22 cellular contexts compared by ENCODE assay signal in genomic region chr22:44741929-44742328, GRCh38. TPM values are rescaled to one million over a fixed set of nuclear protein-coding genes. Genes with fewer than 3 reads are reported as not detected.
"Had no signal": no experiment of that assay in that cellular context is flagged by ENCODE, and none has a peak within 500 bp of the region (broad histone marks: within the 10 kb centered on the region; RNA-seq: fewer than 3 reads in every experiment).

No MANE protein-coding gene starts in this region.

- H3K9me3 ChIP-seq: right atrium auricular region, tibial nerve had no signal

- H3K4me3 Mint-ChIP-seq: activated CD4-positive, alpha-beta memory T cell treated with anti-CD3 and anti-CD28 coated beads for 36 hours; activated naive CD8-positive, alpha-beta T cell treated with anti-CD3 and anti-CD28 coated beads for 36 hours; activated T-helper 17 cell treated with anti-CD3 and anti-CD28 coated beads, Interleukin-2, amount 50 U/mL, for 72 hours; endodermal cell; mesothelial cell of epicardium; nephron progenitor cell had no signal

- H3K27ac ChIP-seq: dorsolateral prefrontal cortex, epithelial cell of prostate, right atrium auricular region, tibial nerve had no signal

- H3K9me3 Mint-ChIP-seq: activated CD4-positive, alpha-beta memory T cell treated with anti-CD3 and anti-CD28 coated beads for 36 hours; activated naive CD8-positive, alpha-beta T cell treated with anti-CD3 and anti-CD28 coated beads for 36 hours; activated T-helper 17 cell treated with anti-CD3 and anti-CD28 coated beads, Interleukin-2, amount 50 U/mL, for 72 hours; endodermal cell; mesothelial cell of epicardium; nephron progenitor cell had no signal

- H3K27me3 ChIP-seq: right atrium auricular region had no signal

- H3K4me3 ChIP-seq: dorsolateral prefrontal cortex, right atrium auricular region, tibial nerve had no signal

- H3K36me3 ChIP-seq: right atrium auricular region, tibial nerve had no signal

- H3K4me1 ChIP-seq: tibial nerve had no signal

- H3K27me3 Mint-ChIP-seq: activated naive CD8-positive, alpha-beta T cell treated with anti-CD3 and anti-CD28 coated beads for 36 hours had no signal

- H3K4me1 Mint-ChIP-seq: activated naive CD8-positive, alpha-beta T cell treated with anti-CD3 and anti-CD28 coated beads for 36 hours; activated T-helper 17 cell treated with anti-CD3 and anti-CD28 coated beads, Interleukin-2, amount 50 U/mL, for 72 hours had no signal

- H3K36me3 Mint-ChIP-seq: activated CD4-positive, alpha-beta memory T cell treated with anti-CD3 and anti-CD28 coated beads for 36 hours; activated naive CD8-positive, alpha-beta T cell treated with anti-CD3 and anti-CD28 coated beads for 36 hours; mesothelial cell of epicardium had no signal

- ATAC-seq: activated T-helper 17 cell treated with anti-CD3 and anti-CD28 coated beads, Interleukin-2, amount 50 U/mL, for 72 hours; left cardiac atrium; stimulated activated naive CD8-positive, alpha-beta T cell treated with anti-CD3 and anti-CD28 coated beads, Interleukin-15, Interleukin-2, amounts not matched to agents 100 U/mL and 50 U/mL, for 24 hours had no signal

- H3K27ac Mint-ChIP-seq: activated CD4-positive, alpha-beta memory T cell treated with anti-CD3 and anti-CD28 coated beads for 36 hours; activated naive CD8-positive, alpha-beta T cell treated with anti-CD3 and anti-CD28 coated beads for 36 hours; activated T-helper 17 cell treated with anti-CD3 and anti-CD28 coated beads, Interleukin-2, amount 50 U/mL, for 72 hours; endodermal cell; mesothelial cell of epicardium; nephron progenitor cell had no signal

- DNase-seq: activated CD4-positive, alpha-beta memory T cell treated with anti-CD3 and anti-CD28 coated beads for 36 hours; activated naive CD4-positive, alpha-beta T cell; activated naive CD8-positive, alpha-beta T cell treated with anti-CD3 and anti-CD28 coated beads for 36 hours; activated T-cell treated with anti-CD3 and anti-CD28 coated beads, Interleukin-2, amount 50 U/mL, for 1 hour; amniotic stem cell; dorsolateral prefrontal cortex; endodermal cell; foreskin fibroblast; left cardiac atrium; nephron progenitor cell; nucleus accumbens; stimulated activated CD4-positive, alpha-beta T cell treated with anti-CD3 and anti-CD28 coated beads, Interleukin-12 subunit alpha, Interleukin-12 subunit beta, amount 100 ng/mL, for 4 hours; stimulated activated CD4-positive, alpha-beta T cell treated with anti-CD3 and anti-CD28 coated beads, Interleukin-1b, Interleukin-23, amount 100 ng/mL, for 48 hours; stimulated activated CD8-positive, alpha-beta memory T cell treated with anti-CD3 and anti-CD28 coated beads, Interleukin-4, amount 100 ng/mL, for 48 hours; stimulated activated naive CD8-positive, alpha-beta T cell treated with anti-CD3 and anti-CD28 coated beads, Interleukin-15, Interleukin-2, amounts not matched to agents 100 U/mL and 50 U/mL, for 24 hours; substantia nigra had no signal

RNA-seq across cellular contexts. Expression of gene ARHGAP8, which starts 10.4 kb away (rescaled TPM):
- total RNA-seq: lung microvascular endothelial cell had no signal
